Comparison of ENCODE assay signal across 26 cellular contexts in the genomic region with DNA sequence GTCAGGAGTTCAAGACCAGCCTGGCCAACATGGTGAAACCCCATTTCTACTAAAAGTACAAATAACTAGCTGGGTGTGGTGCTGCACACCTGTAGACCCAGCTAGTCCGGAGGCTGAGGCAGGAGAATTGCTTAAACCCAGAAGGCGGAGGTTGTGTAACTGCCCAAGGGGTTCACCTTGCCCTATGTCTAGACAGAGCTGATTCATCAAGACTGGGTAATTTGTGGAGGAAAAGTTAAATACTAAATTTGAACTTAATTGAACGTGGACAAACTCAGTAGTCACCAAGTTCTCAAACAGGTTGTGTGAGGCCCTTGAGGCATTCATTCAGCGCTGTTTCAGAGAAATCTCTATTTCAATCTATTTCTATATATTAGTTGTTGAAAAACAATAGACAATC.
"Had no signal": no experiment of that assay in that cellular context is flagged by ENCODE, and none has a peak within 500 bp of the region (broad histone marks: within the 10 kb centered on the region; RNA-seq: fewer than 3 reads in every experiment).

No MANE protein-coding gene starts in this region.

- H3K27ac ChIP-seq: hepatocyte, lower lobe of right lung, ovary, right atrium auricular region, right lobe of liver, suprapubic skin, thoracic aorta, tibial nerve, upper lobe of left lung, vagina had no signal

- H3K4me3 ChIP-seq: hepatocyte, lower lobe of right lung, ovary, right atrium auricular region, right lobe of liver, suprapubic skin, thoracic aorta, tibial nerve, upper lobe of left lung, vagina had no signal

- H3K9me3 ChIP-seq: lower lobe of right lung, ovary, right atrium auricular region, right lobe of liver, suprapubic skin, thoracic aorta, tibial nerve, upper lobe of left lung, vagina had no signal

- H3K27me3 Mint-ChIP-seq: progenitor cell of endocrine pancreas; stimulated activated naive CD8-positive, alpha-beta T cell treated with anti-CD3 and anti-CD28 coated beads, Interleukin-15, Interleukin-2, amounts not matched to agents 100 ng/mL and 50 ng/mL, for 24 hours had no signal

- H3K4me1 Mint-ChIP-seq: natural killer cell; nephron progenitor cell; stimulated activated effector memory CD8-positive, alpha-beta T cell treated with anti-CD3 and anti-CD28 coated beads, Interleukin-12 subunit alpha, Interleukin-12 subunit beta, amount 100 ng/mL, for 72 hours had no signal

- H2AFZ ChIP-seq: hepatocyte had no signal

- H3K36me3 ChIP-seq: lower lobe of right lung, ovary, right atrium auricular region, right lobe of liver, suprapubic skin, thoracic aorta, tibial nerve, upper lobe of left lung, vagina had no signal

- H3K36me3 Mint-ChIP-seq: natural killer cell; stimulated activated effector memory CD8-positive, alpha-beta T cell treated with anti-CD3 and anti-CD28 coated beads, Interleukin-12 subunit alpha, Interleukin-12 subunit beta, amount 100 ng/mL, for 72 hours had no signal

- H3K4me3 Mint-ChIP-seq: natural killer cell; nephron progenitor cell; stimulated activated effector memory CD8-positive, alpha-beta T cell treated with anti-CD3 and anti-CD28 coated beads, Interleukin-12 subunit alpha, Interleukin-12 subunit beta, amount 100 ng/mL, for 72 hours; stimulated activated naive CD8-positive, alpha-beta T cell treated with anti-CD3 and anti-CD28 coated beads, Interleukin-15, Interleukin-2, amounts not matched to agents 100 ng/mL and 50 ng/mL, for 24 hours had no signal

- H3K27ac Mint-ChIP-seq: natural killer cell; nephron progenitor cell; progenitor cell of endocrine pancreas; stimulated activated effector memory CD8-positive, alpha-beta T cell treated with anti-CD3 and anti-CD28 coated beads, Interleukin-12 subunit alpha, Interleukin-12 subunit beta, amount 100 ng/mL, for 72 hours; stimulated activated naive CD8-positive, alpha-beta T cell treated with anti-CD3 and anti-CD28 coated beads, Interleukin-15, Interleukin-2, amounts not matched to agents 100 ng/mL and 50 ng/mL, for 24 hours had no signal

- H3K79me2 ChIP-seq: hepatocyte had no signal

- DNase-seq: kidney glomerular epithelial cell; left cardiac atrium; lower lobe of right lung; mammary epithelial cell; mesenchymal stem cell; natural killer cell; nephron progenitor cell; ovary; right lobe of liver; stimulated activated CD4-positive, alpha-beta T cell treated with anti-CD3 and anti-CD28 coated beads, Interleukin-12 subunit alpha, Interleukin-12 subunit beta, amount 100 ng/mL, for 4 hours; stimulated activated CD4-positive, alpha-beta T cell treated with anti-CD3 and anti-CD28 coated beads, Interleukin-15, amount 100 ng/mL, for 24 hours; stimulated activated CD4-positive, alpha-beta T cell treated with anti-CD3 and anti-CD28 coated beads, Interleukin-2, amount 100 ng/mL, for 24 hours; stimulated activated CD4-positive, alpha-beta T cell treated with anti-CD3 and anti-CD28 coated beads, Interleukin-4, amount 100 ng/mL, for 1 hour; stimulated activated naive CD4-positive, alpha-beta T cell; upper lobe of left lung had no signal

- H3K9me3 Mint-ChIP-seq: natural killer cell; stimulated activated effector memory CD8-positive, alpha-beta T cell treated with anti-CD3 and anti-CD28 coated beads, Interleukin-12 subunit alpha, Interleukin-12 subunit beta, amount 100 ng/mL, for 72 hours had no signal

- ATAC-seq: left cardiac atrium; left lobe of liver; lower lobe of right lung; natural killer cell; right lobe of liver; stimulated activated effector memory CD8-positive, alpha-beta T cell treated with anti-CD3 and anti-CD28 coated beads, Interleukin-12 subunit alpha, Interleukin-12 subunit beta, amount 100 ng/mL, for 72 hours had no signal

- FAIRE-seq: keratinocyte had no signal

- H3K27me3 ChIP-seq: hepatocyte, ovary, right atrium auricular region, right lobe of liver, suprapubic skin, tibial nerve, upper lobe of left lung, vagina had no signal

- H3K4me1 ChIP-seq: lower lobe of right lung, right atrium auricular region, right lobe of liver, suprapubic skin, tibial nerve, upper lobe of left lung, vagina had no signal

- H3K4me2 ChIP-seq: hepatocyte had no signal
